ENCODE assay signal across 8 cellular contexts in genomic region chr11:116605543-116605942, GRCh38.
DNase-seq lines count a peak whose midpoint lies in the region; ATAC-seq and TF ChIP-seq lines count a peak whose summit lies in the region.

No MANE protein-coding gene starts in this region.

- H3K36me3 Mint-ChIP-seq in CD4-positive, alpha-beta T cell (ENCODE audit: low read depth): no peaks in the 10 kb centered on the region

- H3K27me3 ChIP-seq in AG04450 (ENCODE audit: control insufficient read depth, insufficient read depth, low read length) (no peaks in the 10 kb centered on the region), SJCRH30 (no peaks in the 10 kb centered on the region)
- peaks cover 7% of the 10 kb centered on the region for H3K27me3 ChIP-seq in CD4-positive, alpha-beta T cell (ENCODE audit: control insufficient read depth, insufficient read depth, low read length)

- H3K4me3 ChIP-seq in AG04450 (ENCODE audit: low read depth, low read length): no peak overlapping the region
- H3K4me3 ChIP-seq in SJCRH30: no peak overlapping the region
- no peak overlapping the region for H3K4me3 ChIP-seq in foreskin fibroblast (ENCODE audit: low read depth in 1 of 2, low read length in 2 of 2)

- DNase-seq in AG04450 (ENCODE audit: low read depth, low spot score): no peak
- peak; percentile 66 for DNase-seq in GM13976 (ENCODE audit: low spot score)
- peak; percentile 44 to 57 for DNase-seq in SJCRH30
- no peak for DNase-seq in foreskin fibroblast
- peak; percentile 51 for DNase-seq in stimulated activated naive CD8-positive, alpha-beta T cell treated with anti-CD3 and anti-CD28 coated beads, Interleukin-15, Interleukin-2, amounts not matched to agents 100 U/mL and 50 U/mL, for 24 hours
- no peak for DNase-seq in CD4-positive, alpha-beta T cell
- no peak for DNase-seq in hepatic stellate cell (ENCODE audit: low spot score)

- TF ChIP-seq CTCF in AG04450 (IDR thresholded peaks at IDR 0.05; ENCODE audit: low read depth, low read length): peak; percentile 34
- peak; percentile 33 for TF ChIP-seq CTCF in GM13976 (IDR thresholded peaks at IDR 0.05; ENCODE audit: borderline replicate concordance, control extremely low read depth, extremely low read depth, insufficient read depth, missing control alignments)
- TF ChIP-seq CTCF in foreskin fibroblast (IDR thresholded peaks at IDR 0.05; ENCODE audit: low read depth, low read length): peak; percentile 20
- TF ChIP-seq CTCF in CD4-positive, alpha-beta T cell (IDR thresholded peaks at IDR 0.05): no peak

- H3K9me3 ChIP-seq in AG04450 (ENCODE audit: control insufficient read depth, insufficient read depth, low read length): no peaks in the 10 kb centered on the region
- no peaks in the 10 kb centered on the region for H3K9me3 ChIP-seq in SJCRH30 (replicated peaks)
- no peaks in the 10 kb centered on the region for H3K9me3 ChIP-seq in CD4-positive, alpha-beta T cell (ENCODE audit: control insufficient read depth, low read length)

- no peaks in the 10 kb centered on the region for H3K4me1 Mint-ChIP-seq in CD4-positive, alpha-beta T cell (ENCODE audit: low read depth)

- in situ Hi-C loops in GM13976 (cut with MboI; ENCODE audit: low sequenced_read_pairs, unreplicated experiment): no loop called here

- H3K4me3 Mint-ChIP-seq in CD4-positive, alpha-beta T cell: no peak overlapping the region

- POLR2A ChIA-PET in AG04450 (lab: Yijun Ruan, JAX): no interaction called here
- POLR2A ChIA-PET in CD4-positive, alpha-beta T cell (lab: Charles Lee): no interaction called here

- H3K36me3 ChIP-seq in SJCRH30: no peaks in the 10 kb centered on the region

- no peaks in the 10 kb centered on the region for H3K4me1 ChIP-seq in SJCRH30

- intact Hi-C loops in CD4-positive, alpha-beta T cell (cut with DNase I, micrococcal nuclease): no loop called here

- H3K27ac Mint-ChIP-seq in CD4-positive, alpha-beta T cell: no peak overlapping the region

- H3K27ac ChIP-seq in AG04450 (ENCODE audit: low read depth, low read length): no peak overlapping the region
- H3K27ac ChIP-seq in SJCRH30: no peak overlapping the region
- no peak overlapping the region for H3K27ac ChIP-seq in CD4-positive, alpha-beta T cell (ENCODE audit: low read depth, low read length)

- peaks cover 32% of the 10 kb centered on the region for H3K27me3 Mint-ChIP-seq in CD4-positive, alpha-beta T cell

- no peak for TF ChIP-seq POLR2A in GM18505 (IDR thresholded peaks at IDR 0.05; ENCODE audit: borderline replicate concordance, extremely low read depth, insufficient read depth, insufficient read length)

- CTCF ChIA-PET in AG04450 (lab: Charles Lee): no interaction called here
- CTCF ChIA-PET in CD4-positive, alpha-beta T cell (lab: Charles Lee): no interaction called here

- ATAC-seq in stimulated activated naive CD8-positive, alpha-beta T cell treated with anti-CD3 and anti-CD28 coated beads, Interleukin-15, Interleukin-2, amounts not matched to agents 100 U/mL and 50 U/mL, for 24 hours: no peak
- ATAC-seq in CD4-positive, alpha-beta T cell (ENCODE audit: poor library complexity): no peak
- ATAC-seq in GM18505 (IDR thresholded peaks at IDR 0.05; ENCODE audit: unreplicated experiment): no peak

- H3K9me3 Mint-ChIP-seq in CD4-positive, alpha-beta T cell: no peaks in the 10 kb centered on the region

Comparison
In these comparisons a context has a peak if more than half of its experiments do, and no peak if none do; other contexts are left out.
1. DNase-seq: peak in GM13976 (single experiment), SJCRH30 (2 of 2) and stimulated activated naive CD8-positive, alpha-beta T cell treated with anti-CD3 and anti-CD28 coated beads, Interleukin-15, Interleukin-2, amounts not matched to agents 100 U/mL and 50 U/mL, for 24 hours (single experiment); none in AG04450 (single experiment), foreskin fibroblast (0 of 2), CD4-positive, alpha-beta T cell (0 of 10) and hepatic stellate cell (single experiment).